19 cellular contexts compared by ENCODE assay signal in genomic region chr4:122476126-122476525, GRCh38. TPM values are rescaled to one million over a fixed set of nuclear protein-coding genes. Genes with fewer than 3 reads are reported as not detected.
A peak's percentile ranks its signal among the peaks of the same experiment; 100 is the strongest.
DNase-seq lines count a peak whose midpoint lies in the region; ATAC-seq and FAIRE-seq lines count a peak whose summit lies in the region.
"Had no signal": no experiment of that assay in that cellular context is flagged by ENCODE, and none has a peak within 500 bp of the region (broad histone marks: within the 10 kb centered on the region; RNA-seq: fewer than 3 reads in every experiment).

No MANE protein-coding gene starts in this region.

- no peaks in the 10 kb centered on the region for H3K4me1 Mint-ChIP-seq in T-cell
- H3K4me1 Mint-ChIP-seq: IgD-negative memory B cell had no signal

- H3K27ac Mint-ChIP-seq in T-cell, result no peak overlapping the region
- H3K27ac Mint-ChIP-seq: CD4-positive, alpha-beta T cell; H9; IgD-negative memory B cell had no signal

- CTCF ChIA-PET in T-cell (lab: Charles Lee), result no interaction called here

- POLR2A ChIA-PET in T-cell (lab: Charles Lee), result no interaction called here

- H3K9me3 Mint-ChIP-seq in T-cell, result peaks cover 0 to 14% (median 0%) of the 10 kb centered on the region in 3 donors

- no peaks in the 10 kb centered on the region for H3K36me3 Mint-ChIP-seq in T-cell
- H3K36me3 Mint-ChIP-seq: IgD-negative memory B cell had no signal

- peak; percentile 9 for DNase-seq in DMS53 (lab: John Stamatoyannopoulos, UW)
- DNase-seq in DMS53 treated with DMSO at 0.1 percent for 48 hours (lab: John Stamatoyannopoulos, UW; ENCODE audit: unreplicated experiment), result no peak
- DNase-seq in Caki2 (ENCODE audit: low read depth), result peak; percentile 52
- DNase-seq in RCC 7860 (ENCODE audit: low spot score), result peak; percentile 61
- peak; percentile 34 for DNase-seq in kidney glomerular epithelial cell (lab: John Stamatoyannopoulos, UW)
- DNase-seq in NCI-H345 (lab: John Stamatoyannopoulos, UW), result no peak
- DNase-seq in GM19240 (ENCODE audit: insufficient read length, low spot score), result no peak
- DNase-seq in T-cell, result no peak
- DNase-seq: AML-193; Calu3; CD4-positive, alpha-beta T cell; H9 had no signal

- no peak overlapping the region for H3K4me3 Mint-ChIP-seq in T-cell
- H3K4me3 Mint-ChIP-seq: CD4-positive, alpha-beta T cell; H9; IgD-negative memory B cell had no signal

- ATAC-seq in T-cell (replicated peaks in 1 of 4), result no peak
- ATAC-seq: A549, HepG2 had no signal

- peaks cover 0 to 3% of the 10 kb centered on the region in 2 donors for H3K27me3 Mint-ChIP-seq in T-cell
- H3K27me3 Mint-ChIP-seq: CD4-positive, alpha-beta T cell had no signal

- in situ Hi-C loops in Caki2 (cut with HindIII; ENCODE audit: low pct_unique_long_range_greater_than_20kb, low sequenced_read_pairs), result no loop called here

- FAIRE-seq in RCC 7860 (lab: Jason Lieb, UNC), result peak; percentile 95
- FAIRE-seq: A549, G401.6, GM12891, H1, HepG2, HTR-8/SVneo had no signal

RNA-seq across cellular contexts. Expression of gene IL2, which starts 19.6 kb away (rescaled TPM):
- total RNA-seq in Caki2 (2014; rRNA removed; shearing (Covaris generic); ENCODE audit: low replicate concordance), result not detected in 2 replicates
- total RNA-seq in T-cell, result 1 to 10 TPM in 4 of 5 donors, under 1 TPM in 1; 0.50 to 3.2 (median 1.4) TPM
- total RNA-seq: Calu3, H1, H9, HepG2 had no signal

Comparison
In these comparisons a context has a peak if more than half of its experiments do, and no peak if none do; other contexts are left out.
1. DNase-seq: peak in DMS53 (single experiment), Caki2 (single experiment), RCC 7860 (single experiment) and kidney glomerular epithelial cell (single experiment); none in DMS53 treated with DMSO at 0.1 percent for 48 hours (single experiment), NCI-H345 (single experiment), GM19240 (single experiment) and T-cell (0 of 34).